19 cellular contexts compared by ENCODE assay signal in the genomic region with DNA sequence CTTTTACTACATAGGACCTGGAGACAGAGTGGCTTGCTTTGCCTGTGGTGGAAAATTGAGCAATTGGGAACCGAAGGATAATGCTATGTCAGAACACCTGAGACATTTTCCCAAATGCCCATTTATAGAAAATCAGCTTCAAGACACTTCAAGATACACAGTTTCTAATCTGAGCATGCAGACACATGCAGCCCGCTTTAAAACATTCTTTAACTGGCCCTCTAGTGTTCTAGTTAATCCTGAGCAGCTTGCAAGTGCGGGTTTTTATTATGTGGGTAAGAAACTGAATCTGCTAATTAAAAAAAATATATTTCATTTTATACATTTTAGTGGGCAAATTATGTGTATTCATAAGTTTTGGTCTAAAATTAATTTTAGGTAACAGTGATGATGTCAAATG. TPM values are rescaled to one million over a fixed set of nuclear protein-coding genes. Genes with fewer than 3 reads are reported as not detected.
DNase-seq lines count a peak whose midpoint lies in the region; ATAC-seq and TF ChIP-seq lines count a peak whose summit lies in the region.
"Had no signal": no experiment of that assay in that cellular context is flagged by ENCODE, and none has a peak within 500 bp of the region (broad histone marks: within the 10 kb centered on the region; RNA-seq: fewer than 3 reads in every experiment).

No MANE protein-coding gene starts in this region.

- H3K36me3 ChIP-seq in SK-N-SH (replicated peaks in 1 of 2; ENCODE audit: control insufficient read depth in 1 of 2, insufficient read depth in 2 of 2, low read length in 1 of 2) (no peaks in the 10 kb centered on the region), GM23338 (ENCODE audit: insufficient read depth) (no peaks in the 10 kb centered on the region)
- H3K36me3 ChIP-seq: BLaER1, HAP-1 had no signal

- H4K20me1 ChIP-seq in SK-N-SH (ENCODE audit: insufficient read depth), result no peaks in the 10 kb centered on the region
- H4K20me1 ChIP-seq in GM23338 (replicated peaks; ENCODE audit: insufficient read depth), result no peaks in the 10 kb centered on the region
- H4K20me1 ChIP-seq: BLaER1 had no signal

- H3K79me2 ChIP-seq in SK-N-SH (ENCODE audit: insufficient read depth) (0 out of 2 replicates have a peak, but pooled peaks cover 3% of the 10 kb centered on the region), GM23338 (replicated peaks; ENCODE audit: insufficient read depth) (no peaks in the 10 kb centered on the region)

- 0 out of 2 replicates have a peak, but pooled peaks have one; percentile 11 for TF ChIP-seq CTCF in SK-N-SH (IDR thresholded peaks at IDR 0.05)
- peak; percentile 5 to 28; a peak in 1 of 4 replicates for TF ChIP-seq CTCF in GM23338 (conservative IDR thresholded peaks at IDR 0.05; ENCODE audit: low read depth in 2 of 2)
- TF ChIP-seq CTCF in activated B cell treated with CpG ODN at 0.5 μM for 24 hours (IDR thresholded peaks at IDR 0.05), result no peak

- peaks cover 0 to 14% of the 10 kb centered on the region in 2 experiments; a peak in 2 of 4 replicates for H3K4me1 ChIP-seq in SK-N-SH (ENCODE audit: control insufficient read depth in 1 of 2, insufficient read depth in 2 of 2, low read depth in 1 of 2, low read length in 1 of 2)
- no peaks in the 10 kb centered on the region for H3K4me1 ChIP-seq in GM23338 (ENCODE audit: insufficient read depth)
- H3K4me1 ChIP-seq: HAP-1, testis had no signal

- no peak overlapping the region for H3K9ac ChIP-seq in SK-N-SH
- H3K9ac ChIP-seq: BLaER1 had no signal

- H3K27me3 Mint-ChIP-seq in GM23338 (ENCODE audit: insufficient read depth, low read depth, poor library complexity) (no peaks in the 10 kb centered on the region), activated B cell treated with CpG ODN at 0.5 μM for 24 hours (no peaks in the 10 kb centered on the region), naive B cell (no peaks in the 10 kb centered on the region)

- no peak for TF ChIP-seq RAD21 in SK-N-SH (IDR thresholded peaks at IDR 0.05; ENCODE audit: low read length)

- intact Hi-C loops in activated B cell treated with CpG ODN at 0.5 μM for 24 hours (cut with micrococcal nuclease), result no loop called here

- H3F3A ChIP-seq in SK-N-SH (replicated peaks; ENCODE audit: insufficient read depth), result peaks cover 29% of the 10 kb centered on the region
- H3F3A ChIP-seq in GM23338 (replicated peaks; ENCODE audit: low read depth), result no peaks in the 10 kb centered on the region

- ATAC-seq in SK-N-SH treated with all-trans-retinoic acid at 6 μM for 48 hours (no peak), GM23338 (no peak), activated B cell treated with CpG ODN at 0.5 μM for 24 hours (ENCODE audit: low read depth) (no peak), naive B cell (ENCODE audit: low read depth in 2 of 2) (no peak), HG03432 (IDR thresholded peaks at IDR 0.05; ENCODE audit: unreplicated experiment) (no peak), GM21515 (IDR thresholded peaks at IDR 0.05; ENCODE audit: unreplicated experiment) (no peak)

- CTCF ChIA-PET in SK-N-SH (lab: Yijun Ruan, JAX), result interaction anchor here (1.0 to 1.7 kb wide), 3 partner anchors 14 to 36 kb away, joined by 4 to 7 read pairs (median 5); no protein-coding TSS in a partner anchor
- CTCF ChIA-PET in activated B cell treated with CpG ODN at 0.5 μM for 24 hours (lab: Charles Lee), result interaction anchor here (0.7 to 2.2 kb wide), 5 partner anchors 17 to 36 kb away, joined by 3 to 21 read pairs (median 6); no protein-coding TSS in a partner anchor

- H3K9me3 Mint-ChIP-seq in GM23338, result no peaks in the 10 kb centered on the region
- no peaks in the 10 kb centered on the region for H3K9me3 Mint-ChIP-seq in activated B cell treated with CpG ODN at 0.5 μM for 24 hours
- H3K9me3 Mint-ChIP-seq in naive B cell, result no peaks in the 10 kb centered on the region

- no peaks in the 10 kb centered on the region for H3K36me3 Mint-ChIP-seq in GM23338 (ENCODE audit: low read depth)
- peaks cover 88% of the 10 kb centered on the region for H3K36me3 Mint-ChIP-seq in activated B cell treated with CpG ODN at 0.5 μM for 24 hours (ENCODE audit: low read depth)
- H3K36me3 Mint-ChIP-seq in naive B cell, result peaks cover 20 to 36% of the 10 kb centered on the region in 2 donors

- H3K4me3 ChIP-seq in SK-N-SH (ENCODE audit: low read depth in 2 of 2, low read length in 1 of 2), result no peak overlapping the region
- H3K4me3 ChIP-seq in GM23338, result no peak overlapping the region
- H3K4me3 ChIP-seq: BLaER1, HAP-1, testis had no signal

- H3K4me3 Mint-ChIP-seq in GM23338, result no peak overlapping the region
- no peak overlapping the region for H3K4me3 Mint-ChIP-seq in activated B cell treated with CpG ODN at 0.5 μM for 24 hours
- H3K4me3 Mint-ChIP-seq in naive B cell, result peak overlapping the region in 2 of 8 donors; percentile 29 to 45

- H3K4me1 Mint-ChIP-seq in GM23338 (no peaks in the 10 kb centered on the region), activated B cell treated with CpG ODN at 0.5 μM for 24 hours (peaks cover 64% of the 10 kb centered on the region), naive B cell (peaks cover 35 to 54% (median 38%) of the 10 kb centered on the region in 3 donors)

- no peak overlapping the region for H3K27ac ChIP-seq in SK-N-SH (ENCODE audit: low read depth in 2 of 2, low read length in 1 of 2)
- no peak overlapping the region for H3K27ac ChIP-seq in GM23338 (ENCODE audit: low read depth)
- H3K27ac ChIP-seq: 22Rv1, BLaER1, testis had no signal

- no peak for DNase-seq in SK-N-SH
- no peak for DNase-seq in GM23338 (ENCODE audit: low spot score)
- no peak for DNase-seq in activated B cell treated with CpG ODN at 0.5 μM for 24 hours
- no peak for DNase-seq in naive B cell
- no peak for DNase-seq in SKM-1 treated with dmso at 0.1 percent for 144 hours (lab: John Stamatoyannopoulos, UW; ENCODE audit: unreplicated experiment)
- DNase-seq: activated CD4-positive, CD25-positive, alpha-beta regulatory T cell; aorta; cerebellar nuclear complex; DMS79; kidney glomerular epithelial cell; NCI-H187; spleen; testis had no signal

- H3K27me3 ChIP-seq in SK-N-SH (ENCODE audit: insufficient read depth) (no peaks in the 10 kb centered on the region), GM23338 (ENCODE audit: insufficient read depth) (no peaks in the 10 kb centered on the region)
- H3K27me3 ChIP-seq: BLaER1, spleen, testis had no signal

- H3K4me2 ChIP-seq in SK-N-SH, result no peak overlapping the region
- H3K4me2 ChIP-seq in GM23338, result no peak overlapping the region
- H3K4me2 ChIP-seq: BLaER1 had no signal

- H3K27ac Mint-ChIP-seq in GM23338 (no peak overlapping the region), activated B cell treated with CpG ODN at 0.5 μM for 24 hours (peak overlapping the region; percentile 37), naive B cell (peak overlapping the region; percentile 16 to 87 (median 57))

- H3K9me3 ChIP-seq in SK-N-SH, result no peaks in the 10 kb centered on the region
- H3K9me3 ChIP-seq: BLaER1, HAP-1, spleen, testis had no signal

- POLR2A ChIA-PET in SK-N-SH (lab: Yijun Ruan, JAX), result no interaction called here
- POLR2A ChIA-PET in activated B cell treated with CpG ODN at 0.5 μM for 24 hours (lab: Charles Lee), result interaction anchor here (0.6 to 2.1 kb wide), 4 partner anchors 22 to 249 kb away, joined by 3 to 8 read pairs (median 6); a partner anchor contains a TSS

- H2AFZ ChIP-seq in SK-N-SH (ENCODE audit: low read depth) (no peak overlapping the region), GM23338 (no peak overlapping the region; the same call in 1 of the 2 replicates)

- 89% methylated on average over 3 of the region's 3 CpGs for WGBS in SK-N-SH (ENCODE audit: low lambda C conversion rate)

- no peaks in the 10 kb centered on the region for H3K9me2 ChIP-seq in SK-N-SH
- H3K9me2 ChIP-seq in GM23338 (ENCODE audit: insufficient read depth), result no peaks in the 10 kb centered on the region

- TF ChIP-seq EP300 in SK-N-SH (IDR thresholded peaks at IDR 0.05; ENCODE audit: borderline replicate concordance in 1 of 2, low read depth in 1 of 2, low read length in 1 of 2), result no peak

TF ChIP-seq in SK-N-SH, 30 proteins besides CTCF, POLR2A, EP300 and RAD21 (continues in another document):
- TF ChIP-seq FOSL2 (IDR thresholded peaks at IDR 0.05; ENCODE audit: borderline replicate concordance, low read depth) (no peak), RFX5 (IDR thresholded peaks at IDR 0.05; ENCODE audit: low read length) (no peak), NRF1 (IDR thresholded peaks at IDR 0.05; ENCODE audit: low read depth, low read length) (no peak), GABPA (IDR thresholded peaks at IDR 0.05; ENCODE audit: low read depth) (no peak), RXRA (IDR thresholded peaks at IDR 0.05; ENCODE audit: borderline replicate concordance, low read depth) (no peak)

TF ChIP-seq in SK-N-SH treated with all-trans-retinoic acid at 6 μM for 48 hours, 23 proteins besides CTCF, POLR2A, EP300 and RAD21 (continues in another document):
- TF ChIP-seq ARNTL (CRISPR knock-in tag; IDR thresholded peaks at IDR 0.05; ENCODE audit: borderline replicate concordance, low read depth) (no peak), GLIS3 (CRISPR knock-in tag; IDR thresholded peaks at IDR 0.05) (no peak)

TF ChIP-seq in GM23338, 12 proteins besides CTCF, POLR2A, EP300 and RAD21 (continues in another document):
- TF ChIP-seq JUNB (IDR thresholded peaks at IDR 0.05; ENCODE audit: unreplicated experiment) (no peak), STAT1 (IDR thresholded peaks at IDR 0.05; ENCODE audit: unreplicated experiment) (no peak)

RNA-seq across cellular contexts. Expression of a gene that starts 7.8 kb away (rescaled TPM):
- polyA plus RNA-seq in SK-N-SH (2012; rRNA removed) (0.46 and 0.62 TPM in 2 replicates), GM23338 (2016; fragmentation: Nextera tagmentation; extraction: Ambion mirVana) (0.42 TPM in 1 of 2 replicates, not detected in the other), naive B cell (ENCODE audit: low read depth in 6 of 6) (100 to 1,000 TPM; 181 to 263 (median 232) TPM)
- 0.66 and 0.93 TPM in 2 replicates for polyA plus RNA-seq in SK-N-SH (2012; cell fraction: cytosol; rRNA removed)
- 0.26 and 0.57 TPM in 2 replicates for polyA plus RNA-seq in SK-N-SH (2012; cell fraction: nucleus; rRNA removed)
- 0.03 TPM in 1 of 2 replicates, not detected in the other for total RNA-seq in GM23338 (2014; rRNA removed; shearing (Covaris generic))
- 236 and 270 TPM in 2 replicates for total RNA-seq in activated B cell treated with CpG ODN at 0.5 μM for 24 hours

RNA-seq across cellular contexts. Expression of a gene that starts 21.9 kb away (rescaled TPM):
- polyA plus RNA-seq in SK-N-SH (2012; rRNA removed) (20.1 and 32.3 TPM in 2 replicates), GM23338 (2016; fragmentation: Nextera tagmentation; extraction: Ambion mirVana) (15.3 and 15.7 TPM in 2 replicates), naive B cell (ENCODE audit: low read depth in 6 of 6) (10 to 100 TPM; 28.2 to 43.9 (median 35.6) TPM)
- polyA plus RNA-seq in SK-N-SH (2012; cell fraction: cytosol; rRNA removed), result 27.8 and 30.5 TPM in 2 replicates
- 18.5 and 36.1 TPM in 2 replicates for polyA plus RNA-seq in SK-N-SH (2012; cell fraction: nucleus; rRNA removed)
- total RNA-seq in GM23338 (2014; rRNA removed; shearing (Covaris generic)), result 25.2 and 38.2 TPM in 2 replicates
- total RNA-seq in activated B cell treated with CpG ODN at 0.5 μM for 24 hours, result 27.1 and 34.9 TPM in 2 replicates

Comparison
In these comparisons a context has a peak if more than half of its experiments do, and no peak if none do; other contexts are left out.
1. RNA of a gene that starts 7.8 kb away (polyA plus RNA-seq): 181 to 263 TPM in naive B cell; 0.26 to 0.93 TPM in SK-N-SH and 0.42 TPM in GM23338; every median in the first group is over 10 times any median in the second.